ENCODE assay signal across 36 cellular contexts in genomic region chr12:23423097-23423687, GRCh38.
"Had no signal": no experiment of that assay in that cellular context is flagged by ENCODE, and none has a peak within 500 bp of the region (broad histone marks: within the 10 kb centered on the region; RNA-seq: fewer than 3 reads in every experiment).

No MANE protein-coding gene starts in this region.

- H3K4me3 Mint-ChIP-seq: activated B cell treated with CpG ODN at 0.5 μM for 24 hours; activated CD4-positive, alpha-beta memory T cell treated with anti-CD3 and anti-CD28 coated beads for 36 hours; activated CD4-positive, alpha-beta T cell treated with anti-CD3 and anti-CD28 coated beads, Interleukin-2, amount 10 ng/mL, durations not matched to agents 24 days and 14 days; activated CD8-positive, alpha-beta T cell treated with anti-CD3 and anti-CD28 coated beads for 36 hours; activated naive CD4-positive, alpha-beta T cell treated with anti-CD3 and anti-CD28 coated beads for 36 hours; activated naive CD8-positive, alpha-beta T cell treated with anti-CD3 and anti-CD28 coated beads for 36 hours; activated T-cell treated with anti-CD3 and anti-CD28 coated beads, Interleukin-2, amount 50 U/mL, for 4 hours; activated T-cell treated with anti-CD3 and anti-CD28 coated beads, Interleukin-2, amount 50 U/mL, for 72 hours; activated T-helper 1 cell treated with anti-CD3 and anti-CD28 coated beads, Interleukin-12 subunit alpha, Interleukin-12 subunit beta, Interleukin-2, Interleukin-4 antibody, amounts not matched to agents 30 ng/mL and 10 ng/mL and 1 ng/mL, durations not matched to agents 14 hours and 24 hours and 36 hours; activated T-helper 17 cell treated with anti-CD3 and anti-CD28 coated beads, Interleukin-2, amount 50 U/mL, for 72 hours; T-helper 1 cell treated with Interleukin-12 subunit alpha and Interleukin-12 subunit beta and Interleukin-4 antibody, amounts not matched to agents 30 μg/mL and 1 μg/mL, for 36 hours; T-helper 2 cell treated with Interferon-gamma antibody and Interleukin-4, amounts not matched to agents 5 μg/mL and 100 μg/mL, for 36 hours had no signal

- ATAC-seq: activated CD8-positive, alpha-beta T cell treated with anti-CD3 and anti-CD28 coated beads for 36 hours; activated naive CD4-positive, alpha-beta T cell treated with anti-CD3 and anti-CD28 coated beads, Interleukin-2, amount 50 U/mL, for 72 hours; activated T-cell treated with anti-CD3 and anti-CD28 coated beads, Interleukin-2, amount 50 U/mL, for 4 hours; activated T-cell treated with anti-CD3 and anti-CD28 coated beads, Interleukin-2, amount 50 U/mL, for 72 hours; activated T-helper 17 cell treated with anti-CD3 and anti-CD28 coated beads, Interleukin-2, amount 50 U/mL, for 72 hours; body of pancreas had no signal

- H3K27ac Mint-ChIP-seq: activated B cell treated with CpG ODN at 0.5 μM for 24 hours; activated CD4-positive, alpha-beta memory T cell treated with anti-CD3 and anti-CD28 coated beads for 36 hours; activated CD4-positive, alpha-beta T cell treated with anti-CD3 and anti-CD28 coated beads, Interleukin-2, amount 10 ng/mL, durations not matched to agents 24 days and 14 days; activated CD8-positive, alpha-beta T cell treated with anti-CD3 and anti-CD28 coated beads for 36 hours; activated naive CD4-positive, alpha-beta T cell treated with anti-CD3 and anti-CD28 coated beads for 36 hours; activated naive CD4-positive, alpha-beta T cell treated with anti-CD3 and anti-CD28 coated beads, Interleukin-2, amount 50 U/mL, for 72 hours; activated naive CD8-positive, alpha-beta T cell treated with anti-CD3 and anti-CD28 coated beads for 36 hours; activated T-cell treated with anti-CD3 and anti-CD28 coated beads, Interleukin-2, amount 50 U/mL, for 72 hours; activated T-helper 1 cell treated with anti-CD3 and anti-CD28 coated beads, Interleukin-12 subunit alpha, Interleukin-12 subunit beta, Interleukin-2, Interleukin-4 antibody, amounts not matched to agents 30 ng/mL and 10 ng/mL and 1 ng/mL, durations not matched to agents 14 hours and 24 hours and 36 hours; activated T-helper 17 cell treated with anti-CD3 and anti-CD28 coated beads, Interleukin-2, amount 50 U/mL, for 72 hours; T-helper 1 cell treated with Interleukin-12 subunit alpha and Interleukin-12 subunit beta and Interleukin-4 antibody, amounts not matched to agents 30 μg/mL and 1 μg/mL, for 36 hours; T-helper 2 cell treated with Interferon-gamma antibody and Interleukin-4, amounts not matched to agents 5 μg/mL and 100 μg/mL, for 36 hours had no signal

- H3K27ac ChIP-seq: adrenal gland, body of pancreas, brain microvascular endothelial cell, breast epithelium, VCaP had no signal

- H3K9me3 Mint-ChIP-seq: activated B cell treated with CpG ODN at 0.5 μM for 24 hours; activated T-cell treated with anti-CD3 and anti-CD28 coated beads, Interleukin-2, amount 50 U/mL, for 4 hours had no signal

- FAIRE-seq: astrocyte, TTC549 had no signal

- H3K27me3 ChIP-seq: adrenal gland, body of pancreas, brain microvascular endothelial cell, breast epithelium had no signal

- H3K27me3 Mint-ChIP-seq: activated B cell treated with CpG ODN at 0.5 μM for 24 hours; activated CD4-positive, alpha-beta memory T cell treated with anti-CD3 and anti-CD28 coated beads for 36 hours; activated CD4-positive, alpha-beta T cell treated with anti-CD3 and anti-CD28 coated beads, Interleukin-2, amount 10 ng/mL, durations not matched to agents 24 days and 14 days; activated CD8-positive, alpha-beta T cell treated with anti-CD3 and anti-CD28 coated beads for 36 hours; activated naive CD8-positive, alpha-beta T cell treated with anti-CD3 and anti-CD28 coated beads for 36 hours; activated T-helper 17 cell treated with anti-CD3 and anti-CD28 coated beads, Interleukin-2, amount 50 U/mL, for 72 hours had no signal

- H3K36me3 ChIP-seq: adrenal gland, brain microvascular endothelial cell, breast epithelium had no signal

- H3K4me1 ChIP-seq: adrenal gland, body of pancreas, breast epithelium had no signal

- H3K4me1 Mint-ChIP-seq: activated B cell treated with CpG ODN at 0.5 μM for 24 hours; activated CD4-positive, alpha-beta T cell treated with anti-CD3 and anti-CD28 coated beads, Interleukin-2, amount 10 ng/mL, durations not matched to agents 24 days and 14 days; activated naive CD8-positive, alpha-beta T cell treated with anti-CD3 and anti-CD28 coated beads for 36 hours; activated T-helper 17 cell treated with anti-CD3 and anti-CD28 coated beads, Interleukin-2, amount 50 U/mL, for 72 hours had no signal

- H3K4me3 ChIP-seq: adrenal gland, body of pancreas, breast epithelium had no signal

- DNase-seq: activated B cell treated with CpG ODN at 0.5 μM for 24 hours; activated CD4-positive, alpha-beta memory T cell treated with anti-CD3 and anti-CD28 coated beads for 36 hours; activated CD4-positive, alpha-beta T cell treated with anti-CD3 and anti-CD28 coated beads for 4 hours; activated CD4-positive, alpha-beta T cell treated with anti-CD3 and anti-CD28 coated beads, Interleukin-2, amount 10 ng/mL, durations not matched to agents 24 days and 14 days; activated CD4-positive, alpha-beta T cell treated with anti-CD3 and anti-CD28 coated beads, Interleukin-2, amount 50 U/mL, for 1 hour; activated CD4-positive, alpha-beta T cell treated with anti-CD3 and anti-CD28 coated beads, Interleukin-2, amount 50 U/mL, for 4 hours; activated CD4-positive, CD25-positive, alpha-beta regulatory T cell treated with anti-CD3 and anti-CD28 coated beads, Interleukin-2, amount 50 U/mL, for 72 hours; activated CD8-positive, alpha-beta memory T cell treated with anti-CD3 and anti-CD28 coated beads, Interleukin-2, amount 50 U/mL, for 4 hours; activated CD8-positive, alpha-beta T cell treated with anti-CD3 and anti-CD28 coated beads for 36 hours; activated effector memory CD4-positive, alpha-beta T cell treated with anti-CD3 and anti-CD28 coated beads, Interleukin-2, amount 50 U/mL, for 16 hours; activated gamma-delta T cell treated with Interleukin-2 at 50 U/mL for 16 hours; activated naive CD4-positive, alpha-beta T cell; activated naive CD4-positive, alpha-beta T cell treated with anti-CD3 and anti-CD28 coated beads for 36 hours; activated naive CD4-positive, alpha-beta T cell treated with anti-CD3 and anti-CD28 coated beads, Interleukin-2, amount 50 U/mL, for 16 hours; activated naive CD8-positive, alpha-beta T cell treated with anti-CD3 and anti-CD28 coated beads for 36 hours; activated T-cell treated with anti-CD3 and anti-CD28 coated beads for 4 hours; activated T-cell treated with anti-CD3 and anti-CD28 coated beads, Interleukin-2, amount 50 U/mL, for 1 hour; activated T-cell treated with anti-CD3 and anti-CD28 coated beads, Interleukin-2, amount 50 U/mL, for 4 hours; activated T-cell treated with anti-CD3 and anti-CD28 coated beads, Interleukin-2, amount 50 U/mL, for 72 hours; adrenal gland; amniotic stem cell; aorta; body of pancreas; brain microvascular endothelial cell; central memory CD4-positive, alpha-beta T cell; T-helper 2 cell; T-helper 9 cell had no signal

- H3K36me3 Mint-ChIP-seq: activated CD4-positive, alpha-beta memory T cell treated with anti-CD3 and anti-CD28 coated beads for 36 hours; activated naive CD4-positive, alpha-beta T cell treated with anti-CD3 and anti-CD28 coated beads, Interleukin-2, amount 50 U/mL, for 72 hours; activated naive CD8-positive, alpha-beta T cell treated with anti-CD3 and anti-CD28 coated beads for 36 hours had no signal

- H3K9me3 ChIP-seq: adrenal gland, body of pancreas, breast epithelium had no signal
